ENCODE assay signal across 1 cellular context in the genomic region with DNA sequence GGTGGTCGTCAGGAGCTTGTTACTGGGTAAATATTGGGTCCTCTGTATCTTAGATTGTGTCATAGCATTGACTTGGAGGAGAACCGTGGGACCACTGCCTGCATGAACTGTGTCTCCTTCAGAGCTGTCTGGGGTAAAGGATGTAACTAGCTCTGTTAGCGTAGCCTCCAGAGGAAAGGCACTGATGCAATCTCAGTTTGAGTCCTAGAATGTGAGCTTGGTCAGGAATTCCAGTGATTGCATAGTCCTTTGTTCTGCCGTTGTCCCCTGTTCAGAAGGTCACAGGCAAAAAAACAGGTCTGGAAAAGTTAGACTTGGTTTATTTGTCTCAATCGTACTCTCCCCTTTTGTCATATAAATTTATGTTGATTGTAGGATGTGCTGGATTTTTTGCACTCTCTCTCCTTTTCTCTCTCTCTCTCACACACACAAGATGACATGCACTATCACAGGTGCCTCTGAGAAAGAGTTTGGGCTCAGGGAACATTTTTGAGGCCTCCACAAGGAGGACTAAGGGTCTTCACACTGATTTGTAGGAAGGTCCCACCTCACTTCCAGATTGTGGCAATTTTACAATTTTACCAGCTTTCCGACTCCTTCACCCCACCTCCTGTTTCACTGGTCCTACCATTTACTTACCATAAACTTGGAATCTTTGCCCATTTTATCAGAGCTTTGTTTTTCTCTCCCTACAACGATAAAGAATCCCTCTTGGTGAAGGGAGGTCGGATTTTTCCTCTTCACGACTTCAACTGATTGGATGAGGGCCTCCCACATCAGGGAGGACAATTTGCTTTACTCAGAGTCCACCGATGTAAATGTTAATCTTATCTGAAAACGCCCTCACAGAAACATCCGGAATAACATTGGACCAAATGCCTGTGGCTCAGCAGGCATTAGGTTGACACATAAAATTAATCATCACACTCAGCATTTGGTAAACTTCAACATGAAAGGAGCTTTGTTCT.
A peak's percentile ranks its signal among the peaks of the same experiment; 100 is the strongest.
TF ChIP-seq lines count a peak whose summit lies in the region.

No MANE protein-coding gene starts in this region.

TF ChIP-seq in HepG2, 621 proteins besides CTCF, POLR2A, EP300 and RAD21 (continued from another document and continues in another):
- TF ChIP-seq, protein P1, sequence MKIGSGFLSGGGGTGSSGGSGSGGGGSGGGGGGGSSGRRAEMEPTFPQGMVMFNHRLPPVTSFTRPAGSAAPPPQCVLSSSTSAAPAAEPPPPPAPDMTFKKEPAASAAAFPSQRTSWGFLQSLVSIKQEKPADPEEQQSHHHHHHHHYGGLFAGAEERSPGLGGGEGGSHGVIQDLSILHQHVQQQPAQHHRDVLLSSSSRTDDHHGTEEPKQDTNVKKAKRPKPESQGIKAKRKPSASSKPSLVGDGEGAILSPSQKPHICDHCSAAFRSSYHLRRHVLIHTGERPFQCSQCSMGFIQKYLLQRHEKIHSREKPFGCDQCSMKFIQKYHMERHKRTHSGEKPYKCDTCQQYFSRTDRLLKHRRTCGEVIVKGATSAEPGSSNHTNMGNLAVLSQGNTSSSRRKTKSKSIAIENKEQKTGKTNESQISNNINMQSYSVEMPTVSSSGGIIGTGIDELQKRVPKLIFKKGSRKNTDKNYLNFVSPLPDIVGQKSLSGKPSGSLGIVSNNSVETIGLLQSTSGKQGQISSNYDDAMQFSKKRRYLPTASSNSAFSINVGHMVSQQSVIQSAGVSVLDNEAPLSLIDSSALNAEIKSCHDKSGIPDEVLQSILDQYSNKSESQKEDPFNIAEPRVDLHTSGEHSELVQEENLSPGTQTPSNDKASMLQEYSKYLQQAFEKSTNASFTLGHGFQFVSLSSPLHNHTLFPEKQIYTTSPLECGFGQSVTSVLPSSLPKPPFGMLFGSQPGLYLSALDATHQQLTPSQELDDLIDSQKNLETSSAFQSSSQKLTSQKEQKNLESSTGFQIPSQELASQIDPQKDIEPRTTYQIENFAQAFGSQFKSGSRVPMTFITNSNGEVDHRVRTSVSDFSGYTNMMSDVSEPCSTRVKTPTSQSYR (CRISPR knock-in tag; IDR thresholded peaks at IDR 0.05; ENCODE audit: borderline replicate concordance) = peak; percentile 73; the same call in 1 of the 2 replicates
- TF ChIP-seq HOXD1 (CRISPR knock-in tag; IDR thresholded peaks at IDR 0.05) (peak; percentile 77), ZNF138 (CRISPR knock-in tag; IDR thresholded peaks at IDR 0.05; ENCODE audit: low read depth) (no peak), ZNF33A (CRISPR knock-in tag; IDR thresholded peaks at IDR 0.05; ENCODE audit: borderline replicate concordance) (no peak), ZNF777 (CRISPR knock-in tag; IDR thresholded peaks at IDR 0.05) (no peak), ATF7-NPFF (CRISPR knock-in tag; IDR thresholded peaks at IDR 0.05; ENCODE audit: low read depth) (peak; percentile 14; the same call in 1 of the 2 replicates), NONO (IDR thresholded peaks at IDR 0.05) (no peak), NONO (CRISPR knock-in tag; conservative IDR thresholded peaks at IDR 0.05) (0 out of 2 replicates have a peak, but pooled peaks have one; percentile 39), JUND (CRISPR knock-in tag; IDR thresholded peaks at IDR 0.05) (peak; percentile 75), ZNF652 (CRISPR knock-in tag; IDR thresholded peaks at IDR 0.05; ENCODE audit: borderline replicate concordance, low read depth) (no peak), NFE2L1 (CRISPR knock-in tag; IDR thresholded peaks at IDR 0.05; ENCODE audit: borderline replicate concordance) (no peak), SETDB1 (CRISPR knock-in tag; IDR thresholded peaks at IDR 0.05; ENCODE audit: borderline replicate concordance) (no peak), JUN (CRISPR knock-in tag; IDR thresholded peaks at IDR 0.05) (0 out of 2 replicates have a peak, but pooled peaks have one; percentile 33), SOX6 (IDR thresholded peaks at IDR 0.05) (no peak), SOX6 (CRISPR knock-in tag; IDR thresholded peaks at IDR 0.05) (peak; percentile 99), NKX3-1 (CRISPR knock-in tag; IDR thresholded peaks at IDR 0.05) (0 out of 2 replicates have a peak, but pooled peaks have one; percentile 48), ETV5 (CRISPR knock-in tag; IDR thresholded peaks at IDR 0.05; ENCODE audit: borderline replicate concordance) (peak; percentile 94), ZFP90 (CRISPR knock-in tag; IDR thresholded peaks at IDR 0.05; ENCODE audit: borderline replicate concordance) (no peak), CAMTA2 (CRISPR knock-in tag; IDR thresholded peaks at IDR 0.05; ENCODE audit: borderline replicate concordance) (no peak), ZNF83 (CRISPR knock-in tag; IDR thresholded peaks at IDR 0.05; ENCODE audit: borderline replicate concordance) (no peak), ZNF572 (CRISPR knock-in tag; IDR thresholded peaks at IDR 0.05) (no peak), EHMT2 (IDR thresholded peaks at IDR 0.05; ENCODE audit: borderline replicate concordance, low read depth, low read length) (no peak; the same call in 1 of the 2 replicates), RELA (CRISPR knock-in tag; IDR thresholded peaks at IDR 0.05) (no peak), MEF2D (CRISPR knock-in tag; IDR thresholded peaks at IDR 0.05) (0 out of 2 replicates have a peak, but pooled peaks have one; percentile 26), PAF1 (CRISPR knock-in tag; IDR thresholded peaks at IDR 0.05) (peak; percentile 37; the same call in 1 of the 2 replicates), PHB2 (IDR thresholded peaks at IDR 0.05; ENCODE audit: partially characterized antibody) (no peak), ZNF180 (CRISPR knock-in tag; IDR thresholded peaks at IDR 0.05; ENCODE audit: borderline replicate concordance, low read depth) (no peak), MTF1 (CRISPR knock-in tag; IDR thresholded peaks at IDR 0.05) (no peak), ZFP82 (CRISPR knock-in tag; IDR thresholded peaks at IDR 0.05; ENCODE audit: borderline replicate concordance) (no peak), HNF4A (CRISPR knock-in tag; IDR thresholded peaks at IDR 0.05) (peak; percentile 95), NR2F6 (IDR thresholded peaks at IDR 0.05) (peak; percentile 90), NR2F6 (CRISPR knock-in tag; IDR thresholded peaks at IDR 0.05) (peak; percentile 95), ARNT2 (CRISPR knock-in tag; IDR thresholded peaks at IDR 0.05; ENCODE audit: low read depth) (peak; percentile 43; the same call in 1 of the 2 replicates), KLF16 (CRISPR knock-in tag; IDR thresholded peaks at IDR 0.05) (peak in 1 of 2 experiments; percentile 84; a peak in 2 of 4 replicates), NPAS2 (CRISPR knock-in tag; IDR thresholded peaks at IDR 0.05; ENCODE audit: borderline replicate concordance) (no peak), PCBP2 (optimal IDR thresholded peaks at IDR 0.05; ENCODE audit: low read depth, low read length, poor library complexity, severe bottlenecking) (no peak), CCAR2 (optimal IDR thresholded peaks at IDR 0.05; ENCODE audit: low read depth, low read length) (no peak), ZNF543 (CRISPR knock-in tag; IDR thresholded peaks at IDR 0.05) (peak; percentile 73; the same call in 1 of the 2 replicates), ZNF264 (CRISPR knock-in tag; IDR thresholded peaks at IDR 0.05) (no peak), TEAD3 (CRISPR knock-in tag; optimal IDR thresholded peaks at IDR 0.05; ENCODE audit: borderline replicate concordance) (peak; percentile 99), NAIF1 (CRISPR knock-in tag; IDR thresholded peaks at IDR 0.05; ENCODE audit: borderline replicate concordance) (peak; percentile 97), ZSCAN21 (CRISPR knock-in tag; IDR thresholded peaks at IDR 0.05; ENCODE audit: borderline replicate concordance) (peak; percentile 66), HMGA1 (CRISPR knock-in tag; conservative IDR thresholded peaks at IDR 0.05) (no peak), ZNF34 (CRISPR knock-in tag; IDR thresholded peaks at IDR 0.05; ENCODE audit: borderline replicate concordance) (peak; percentile 70; the same call in 1 of the 2 replicates), IRF2 (CRISPR knock-in tag; IDR thresholded peaks at IDR 0.05) (peak; percentile 87), SOX13 (IDR thresholded peaks at IDR 0.05) (peak; percentile 96), SOX13 (CRISPR knock-in tag; conservative IDR thresholded peaks at IDR 0.05 in 1 of 2, IDR thresholded peaks at IDR 0.05 in 1 of 2) (peak in 1 of 2 experiments; percentile 100; a peak in 2 of 4 replicates), MATR3 (CRISPR knock-in tag; IDR thresholded peaks at IDR 0.05) (no peak), ZKSCAN8 (CRISPR knock-in tag; IDR thresholded peaks at IDR 0.05; ENCODE audit: borderline replicate concordance) (peak; percentile 78; the same call in 1 of the 2 replicates), ZNF564 (CRISPR knock-in tag; IDR thresholded peaks at IDR 0.05) (no peak; the same call in 1 of the 2 replicates)
- TF ChIP-seq, protein P2, sequence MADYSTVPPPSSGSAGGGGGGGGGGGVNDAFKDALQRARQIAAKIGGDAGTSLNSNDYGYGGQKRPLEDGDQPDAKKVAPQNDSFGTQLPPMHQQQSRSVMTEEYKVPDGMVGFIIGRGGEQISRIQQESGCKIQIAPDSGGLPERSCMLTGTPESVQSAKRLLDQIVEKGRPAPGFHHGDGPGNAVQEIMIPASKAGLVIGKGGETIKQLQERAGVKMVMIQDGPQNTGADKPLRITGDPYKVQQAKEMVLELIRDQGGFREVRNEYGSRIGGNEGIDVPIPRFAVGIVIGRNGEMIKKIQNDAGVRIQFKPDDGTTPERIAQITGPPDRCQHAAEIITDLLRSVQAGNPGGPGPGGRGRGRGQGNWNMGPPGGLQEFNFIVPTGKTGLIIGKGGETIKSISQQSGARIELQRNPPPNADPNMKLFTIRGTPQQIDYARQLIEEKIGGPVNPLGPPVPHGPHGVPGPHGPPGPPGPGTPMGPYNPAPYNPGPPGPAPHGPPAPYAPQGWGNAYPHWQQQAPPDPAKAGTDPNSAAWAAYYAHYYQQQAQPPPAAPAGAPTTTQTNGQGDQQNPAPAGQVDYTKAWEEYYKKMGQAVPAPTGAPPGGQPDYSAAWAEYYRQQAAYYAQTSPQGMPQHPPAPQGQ (CRISPR knock-in tag; IDR thresholded peaks at IDR 0.05; ENCODE audit: borderline replicate concordance) = no peak
- TF ChIP-seq, protein P3, sequence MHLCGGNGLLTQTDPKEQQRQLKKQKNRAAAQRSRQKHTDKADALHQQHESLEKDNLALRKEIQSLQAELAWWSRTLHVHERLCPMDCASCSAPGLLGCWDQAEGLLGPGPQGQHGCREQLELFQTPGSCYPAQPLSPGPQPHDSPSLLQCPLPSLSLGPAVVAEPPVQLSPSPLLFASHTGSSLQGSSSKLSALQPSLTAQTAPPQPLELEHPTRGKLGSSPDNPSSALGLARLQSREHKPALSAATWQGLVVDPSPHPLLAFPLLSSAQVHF (CRISPR knock-in tag; IDR thresholded peaks at IDR 0.05) = no peak
- TF ChIP-seq, protein P4, sequence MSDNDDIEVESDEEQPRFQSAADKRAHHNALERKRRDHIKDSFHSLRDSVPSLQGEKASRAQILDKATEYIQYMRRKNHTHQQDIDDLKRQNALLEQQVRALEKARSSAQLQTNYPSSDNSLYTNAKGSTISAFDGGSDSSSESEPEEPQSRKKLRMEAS (IDR thresholded peaks at IDR 0.05) = peak; percentile 10; the same call in 1 of the 2 replicates
- TF ChIP-seq, protein P5, sequence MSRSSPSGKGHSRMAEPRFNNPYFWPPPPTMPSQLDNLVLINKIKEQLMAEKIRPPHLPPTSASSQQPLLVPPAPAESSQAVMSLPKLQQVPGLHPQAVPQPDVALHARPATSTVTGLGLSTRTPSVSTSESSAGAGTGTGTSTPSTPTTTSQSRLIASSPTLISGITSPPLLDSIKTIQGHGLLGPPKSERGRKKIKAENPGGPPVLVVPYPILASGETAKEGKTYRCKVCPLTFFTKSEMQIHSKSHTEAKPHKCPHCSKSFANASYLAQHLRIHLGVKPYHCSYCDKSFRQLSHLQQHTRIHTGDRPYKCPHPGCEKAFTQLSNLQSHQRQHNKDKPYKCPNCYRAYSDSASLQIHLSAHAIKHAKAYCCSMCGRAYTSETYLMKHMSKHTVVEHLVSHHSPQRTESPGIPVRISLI (CRISPR knock-in tag; IDR thresholded peaks at IDR 0.05; ENCODE audit: borderline replicate concordance) = peak; percentile 91; the same call in 1 of the 2 replicates
- TF ChIP-seq, protein P6, sequence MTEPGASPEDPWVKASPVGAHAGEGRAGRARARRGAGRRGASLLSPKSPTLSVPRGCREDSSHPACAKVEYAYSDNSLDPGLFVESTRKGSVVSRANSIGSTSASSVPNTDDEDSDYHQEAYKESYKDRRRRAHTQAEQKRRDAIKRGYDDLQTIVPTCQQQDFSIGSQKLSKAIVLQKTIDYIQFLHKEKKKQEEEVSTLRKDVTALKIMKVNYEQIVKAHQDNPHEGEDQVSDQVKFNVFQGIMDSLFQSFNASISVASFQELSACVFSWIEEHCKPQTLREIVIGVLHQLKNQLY (CRISPR knock-in tag; IDR thresholded peaks at IDR 0.05) = peak; percentile 64; the same call in 1 of the 2 replicates
- TF ChIP-seq, protein P7, sequence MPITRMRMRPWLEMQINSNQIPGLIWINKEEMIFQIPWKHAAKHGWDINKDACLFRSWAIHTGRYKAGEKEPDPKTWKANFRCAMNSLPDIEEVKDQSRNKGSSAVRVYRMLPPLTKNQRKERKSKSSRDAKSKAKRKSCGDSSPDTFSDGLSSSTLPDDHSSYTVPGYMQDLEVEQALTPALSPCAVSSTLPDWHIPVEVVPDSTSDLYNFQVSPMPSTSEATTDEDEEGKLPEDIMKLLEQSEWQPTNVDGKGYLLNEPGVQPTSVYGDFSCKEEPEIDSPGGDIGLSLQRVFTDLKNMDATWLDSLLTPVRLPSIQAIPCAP (CRISPR knock-in tag; IDR thresholded peaks at IDR 0.05; ENCODE audit: low read depth) = no peak
- TF ChIP-seq, protein P8, sequence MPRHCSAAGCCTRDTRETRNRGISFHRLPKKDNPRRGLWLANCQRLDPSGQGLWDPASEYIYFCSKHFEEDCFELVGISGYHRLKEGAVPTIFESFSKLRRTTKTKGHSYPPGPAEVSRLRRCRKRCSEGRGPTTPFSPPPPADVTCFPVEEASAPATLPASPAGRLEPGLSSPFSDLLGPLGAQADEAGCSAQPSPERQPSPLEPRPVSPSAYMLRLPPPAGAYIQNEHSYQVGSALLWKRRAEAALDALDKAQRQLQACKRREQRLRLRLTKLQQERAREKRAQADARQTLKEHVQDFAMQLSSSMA (CRISPR knock-in tag; IDR thresholded peaks at IDR 0.05) = no peak
- TF ChIP-seq, protein P9, sequence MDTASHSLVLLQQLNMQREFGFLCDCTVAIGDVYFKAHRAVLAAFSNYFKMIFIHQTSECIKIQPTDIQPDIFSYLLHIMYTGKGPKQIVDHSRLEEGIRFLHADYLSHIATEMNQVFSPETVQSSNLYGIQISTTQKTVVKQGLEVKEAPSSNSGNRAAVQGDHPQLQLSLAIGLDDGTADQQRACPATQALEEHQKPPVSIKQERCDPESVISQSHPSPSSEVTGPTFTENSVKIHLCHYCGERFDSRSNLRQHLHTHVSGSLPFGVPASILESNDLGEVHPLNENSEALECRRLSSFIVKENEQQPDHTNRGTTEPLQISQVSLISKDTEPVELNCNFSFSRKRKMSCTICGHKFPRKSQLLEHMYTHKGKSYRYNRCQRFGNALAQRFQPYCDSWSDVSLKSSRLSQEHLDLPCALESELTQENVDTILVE (CRISPR knock-in tag; IDR thresholded peaks at IDR 0.05) = peak; percentile 72; the same call in 1 of the 2 replicates
